9 cellular contexts compared by ENCODE assay signal in genomic region chr4:158535130-158535614, GRCh38. TPM values are rescaled to one million over a fixed set of nuclear protein-coding genes. Genes with fewer than 3 reads are reported as not detected.
DNase-seq lines count a peak whose midpoint lies in the region; ATAC-seq and TF ChIP-seq lines count a peak whose summit lies in the region.
"Had no signal": no experiment of that assay in that cellular context is flagged by ENCODE, and none has a peak within 500 bp of the region (broad histone marks: within the 10 kb centered on the region; RNA-seq: fewer than 3 reads in every experiment).

No MANE protein-coding gene starts in this region.

- H3K4me3 ChIP-seq in left ventricle myocardium inferior = no peak overlapping the region

- H3K27ac ChIP-seq in left ventricle myocardium inferior (replicated peaks) = no peak overlapping the region

- H3K4me3 Mint-ChIP-seq in activated T-cell treated with anti-CD3 and anti-CD28 coated beads, Interleukin-2, amount 50 U/mL, for 24 hours = peak overlapping the region; percentile 11
- no peak overlapping the region for H3K4me3 Mint-ChIP-seq in activated naive CD8-positive, alpha-beta T cell treated with anti-CD3 and anti-CD28 coated beads, Interleukin-2, amount 10 ng/mL, durations not matched to agents 7 days and 5 days
- no peak overlapping the region for H3K4me3 Mint-ChIP-seq in stimulated activated effector memory CD8-positive, alpha-beta T cell treated with anti-CD3 and anti-CD28 coated beads, Interleukin-12 subunit alpha, Interleukin-12 subunit beta, amount 100 ng/mL, for 72 hours
- H3K4me3 Mint-ChIP-seq: CD4-positive, CD25-positive, alpha-beta regulatory T cell had no signal

- intact Hi-C loops in left ventricle myocardium inferior (cut with micrococcal nuclease) = no loop called here

- no peaks in the 10 kb centered on the region for H3K36me3 Mint-ChIP-seq in activated T-cell treated with anti-CD3 and anti-CD28 coated beads, Interleukin-2, amount 50 U/mL, for 24 hours (ENCODE audit: low read depth)
- no peaks in the 10 kb centered on the region for H3K36me3 Mint-ChIP-seq in activated naive CD8-positive, alpha-beta T cell treated with anti-CD3 and anti-CD28 coated beads, Interleukin-2, amount 10 ng/mL, durations not matched to agents 7 days and 5 days
- H3K36me3 Mint-ChIP-seq in stimulated activated effector memory CD8-positive, alpha-beta T cell treated with anti-CD3 and anti-CD28 coated beads, Interleukin-12 subunit alpha, Interleukin-12 subunit beta, amount 100 ng/mL, for 72 hours = no peaks in the 10 kb centered on the region
- H3K36me3 Mint-ChIP-seq: CD4-positive, CD25-positive, alpha-beta regulatory T cell had no signal

- no peaks in the 10 kb centered on the region for H3K27me3 ChIP-seq in left ventricle myocardium inferior (ENCODE audit: low read depth)

- H3K27ac Mint-ChIP-seq in activated T-cell treated with anti-CD3 and anti-CD28 coated beads, Interleukin-2, amount 50 U/mL, for 24 hours = peak overlapping the region; percentile 42
- no peak overlapping the region for H3K27ac Mint-ChIP-seq in activated naive CD8-positive, alpha-beta T cell treated with anti-CD3 and anti-CD28 coated beads, Interleukin-2, amount 10 ng/mL, durations not matched to agents 7 days and 5 days
- no peak overlapping the region for H3K27ac Mint-ChIP-seq in stimulated activated effector memory CD8-positive, alpha-beta T cell treated with anti-CD3 and anti-CD28 coated beads, Interleukin-12 subunit alpha, Interleukin-12 subunit beta, amount 100 ng/mL, for 72 hours
- H3K27ac Mint-ChIP-seq: CD4-positive, CD25-positive, alpha-beta regulatory T cell had no signal

- peak; percentile 67 for ATAC-seq in HG03442 (IDR thresholded peaks at IDR 0.05; ENCODE audit: unreplicated experiment)
- ATAC-seq in activated naive CD8-positive, alpha-beta T cell treated with anti-CD3 and anti-CD28 coated beads, Interleukin-2, amount 10 ng/mL, durations not matched to agents 7 days and 5 days (ENCODE audit: low read depth) = peak; percentile 36
- ATAC-seq in stimulated activated effector memory CD8-positive, alpha-beta T cell treated with anti-CD3 and anti-CD28 coated beads, Interleukin-12 subunit alpha, Interleukin-12 subunit beta, amount 100 ng/mL, for 72 hours = peak; percentile 65

- H3K4me1 ChIP-seq in left ventricle myocardium inferior = no peaks in the 10 kb centered on the region

- POLR2A ChIA-PET in activated naive CD8-positive, alpha-beta T cell treated with anti-CD3 and anti-CD28 coated beads, Interleukin-2, amount 10 ng/mL, durations not matched to agents 7 days and 5 days (lab: Charles Lee) = no interaction called here

- no peak for DNase-seq in activated T-cell treated with anti-CD3 and anti-CD28 coated beads, Interleukin-2, amount 50 U/mL, for 24 hours
- DNase-seq in activated T-cell treated with anti-CD3 and anti-CD28 coated beads, Interleukin-2, amount 50 U/mL, for 1 hour = no peak
- no peak for DNase-seq in activated naive CD8-positive, alpha-beta T cell treated with anti-CD3 and anti-CD28 coated beads, Interleukin-2, amount 10 ng/mL, durations not matched to agents 7 days and 5 days
- no peak for DNase-seq in stimulated activated effector memory CD8-positive, alpha-beta T cell treated with anti-CD3 and anti-CD28 coated beads, Interleukin-12 subunit alpha, Interleukin-12 subunit beta, amount 100 ng/mL, for 72 hours (ENCODE audit: low spot score in 2 of 2)
- DNase-seq in Ammon's horn (ENCODE audit: low spot score) = no peak
- DNase-seq in NCI-H524 (lab: John Stamatoyannopoulos, UW) = no peak
- DNase-seq in left ventricle myocardium inferior = no peak

- H3K9me3 ChIP-seq in left ventricle myocardium inferior (replicated peaks) = no peaks in the 10 kb centered on the region

- peaks cover 4% of the 10 kb centered on the region for H3K27me3 Mint-ChIP-seq in activated T-cell treated with anti-CD3 and anti-CD28 coated beads, Interleukin-2, amount 50 U/mL, for 24 hours
- H3K27me3 Mint-ChIP-seq in activated naive CD8-positive, alpha-beta T cell treated with anti-CD3 and anti-CD28 coated beads, Interleukin-2, amount 10 ng/mL, durations not matched to agents 7 days and 5 days = peaks cover 8% of the 10 kb centered on the region
- H3K27me3 Mint-ChIP-seq: CD4-positive, CD25-positive, alpha-beta regulatory T cell had no signal

- no peak for TF ChIP-seq CTCF in left ventricle myocardium inferior (IDR thresholded peaks at IDR 0.05; ENCODE audit: borderline replicate concordance)

- H3K4me1 Mint-ChIP-seq in activated T-cell treated with anti-CD3 and anti-CD28 coated beads, Interleukin-2, amount 50 U/mL, for 24 hours (ENCODE audit: low read depth) = peaks cover 8% of the 10 kb centered on the region
- H3K4me1 Mint-ChIP-seq in activated naive CD8-positive, alpha-beta T cell treated with anti-CD3 and anti-CD28 coated beads, Interleukin-2, amount 10 ng/mL, durations not matched to agents 7 days and 5 days = peaks cover 9% of the 10 kb centered on the region
- H3K4me1 Mint-ChIP-seq in stimulated activated effector memory CD8-positive, alpha-beta T cell treated with anti-CD3 and anti-CD28 coated beads, Interleukin-12 subunit alpha, Interleukin-12 subunit beta, amount 100 ng/mL, for 72 hours = no peaks in the 10 kb centered on the region
- H3K4me1 Mint-ChIP-seq: CD4-positive, CD25-positive, alpha-beta regulatory T cell had no signal

- peaks cover 3% of the 10 kb centered on the region for H3K9me3 Mint-ChIP-seq in activated T-cell treated with anti-CD3 and anti-CD28 coated beads, Interleukin-2, amount 50 U/mL, for 24 hours
- H3K9me3 Mint-ChIP-seq in activated naive CD8-positive, alpha-beta T cell treated with anti-CD3 and anti-CD28 coated beads, Interleukin-2, amount 10 ng/mL, durations not matched to agents 7 days and 5 days = peaks cover 5% of the 10 kb centered on the region
- H3K9me3 Mint-ChIP-seq in stimulated activated effector memory CD8-positive, alpha-beta T cell treated with anti-CD3 and anti-CD28 coated beads, Interleukin-12 subunit alpha, Interleukin-12 subunit beta, amount 100 ng/mL, for 72 hours = no peaks in the 10 kb centered on the region

- no peaks in the 10 kb centered on the region for H3K36me3 ChIP-seq in left ventricle myocardium inferior

RNA-seq across cellular contexts. Expression of gene RXFP1, which starts 13.5 kb away (rescaled TPM):
- not detected for total RNA-seq in activated naive CD8-positive, alpha-beta T cell treated with anti-CD3 and anti-CD28 coated beads, Interleukin-2, amount 10 ng/mL, durations not matched to agents 7 days and 5 days
- total RNA-seq in left ventricle myocardium inferior = not detected
- total RNA-seq: CD4-positive, CD25-positive, alpha-beta regulatory T cell had no signal
